In genomic region chr9:124218438-124219289, GRCh38 we compare ENCODE assay signal across 9 cellular contexts. TPM values are rescaled to one million over a fixed set of nuclear protein-coding genes. Genes with fewer than 3 reads are reported as not detected.
DNase-seq lines count a peak whose midpoint lies in the region; ATAC-seq and TF ChIP-seq lines count a peak whose summit lies in the region.
"Had no signal": no experiment of that assay in that cellular context is flagged by ENCODE, and none has a peak within 500 bp of the region (broad histone marks: within the 10 kb centered on the region; RNA-seq: fewer than 3 reads in every experiment).

No MANE protein-coding gene starts in this region.

- H3K27me3 ChIP-seq in KMS-11 (ENCODE audit: insufficient read depth, low read depth): no peaks in the 10 kb centered on the region

- H3K4me3 Mint-ChIP-seq in activated CD4-positive, alpha-beta memory T cell treated with anti-CD3 and anti-CD28 coated beads, Interleukin-2, amount 10 ng/mL, durations not matched to agents 7 days and 5 days: no peak overlapping the region
- peak overlapping the region; percentile 38 for H3K4me3 Mint-ChIP-seq in stimulated activated memory B cell treated with anti-CD40 and anti-IgM and Interleukin-4, amounts not matched to agents 10 μg/mL and 1 μg/mL and 100 μg/mL, for 72 hours
- H3K4me3 Mint-ChIP-seq: neural crest cell had no signal

- H3K79me2 ChIP-seq in KMS-11 (ENCODE audit: insufficient read depth, low read depth): no peaks in the 10 kb centered on the region

- intact Hi-C loops in Right ventricle myocardium superior (cut with DNase I): no loop called here

- no peaks in the 10 kb centered on the region for H3K9me3 Mint-ChIP-seq in activated CD4-positive, alpha-beta memory T cell treated with anti-CD3 and anti-CD28 coated beads, Interleukin-2, amount 10 ng/mL, durations not matched to agents 7 days and 5 days
- H3K9me3 Mint-ChIP-seq in stimulated activated memory B cell treated with anti-CD40 and anti-IgM and Interleukin-4, amounts not matched to agents 10 μg/mL and 1 μg/mL and 100 μg/mL, for 72 hours: no peaks in the 10 kb centered on the region
- H3K9me3 Mint-ChIP-seq: neural crest cell had no signal

- CTCF ChIA-PET in activated CD4-positive, alpha-beta memory T cell treated with anti-CD3 and anti-CD28 coated beads, Interleukin-2, amount 10 ng/mL, durations not matched to agents 7 days and 5 days (lab: Charles Lee): interaction anchor here (0.9 to 2.6 kb wide), 2 partner anchors 19 to 22 kb away, joined by 3 to 11 read pairs; no protein-coding TSS in a partner anchor

- H4K20me1 ChIP-seq in KMS-11 (ENCODE audit: insufficient read depth): no peaks in the 10 kb centered on the region

- peak; percentile 61 for DNase-seq in activated CD4-positive, alpha-beta memory T cell treated with anti-CD3 and anti-CD28 coated beads, Interleukin-2, amount 10 ng/mL, durations not matched to agents 7 days and 5 days
- DNase-seq in Right ventricle myocardium superior (peak; percentile 63), KG1 (lab: John Stamatoyannopoulos, UW) (no peak), D341Med (ENCODE audit: low spot score) (no peak)

- no peaks in the 10 kb centered on the region for H3K36me3 ChIP-seq in KMS-11 (ENCODE audit: insufficient read depth)

- peaks cover 64% of the 10 kb centered on the region for H3K4me1 ChIP-seq in KMS-11 (ENCODE audit: low read depth, poor library complexity, severe bottlenecking)

- POLR2A ChIA-PET in activated CD4-positive, alpha-beta memory T cell treated with anti-CD3 and anti-CD28 coated beads, Interleukin-2, amount 10 ng/mL, durations not matched to agents 7 days and 5 days (lab: Charles Lee): interaction anchor here (0.6 to 3.2 kb wide), 8 partner anchors 10 to 581 kb away, joined by 3 to 29 read pairs (median 7); no protein-coding TSS in a partner anchor

- no peak overlapping the region for H3K9ac ChIP-seq in KMS-11

- H3K27ac ChIP-seq in KMS-11: 0 out of 2 replicates have a peak overlapping the region, but pooled peaks have one; percentile 30

- TF ChIP-seq CTCF in KMS-11 (conservative IDR thresholded peaks at IDR 0.05; ENCODE audit: low read depth, low read length): no peak

- H3K4me3 ChIP-seq in KMS-11 (IDR thresholded peaks at IDR 0.05; ENCODE audit: insufficient read depth, low read depth, low read length): no peak overlapping the region

- peaks cover 61% of the 10 kb centered on the region for H3K4me1 Mint-ChIP-seq in activated CD4-positive, alpha-beta memory T cell treated with anti-CD3 and anti-CD28 coated beads, Interleukin-2, amount 10 ng/mL, durations not matched to agents 7 days and 5 days
- peaks cover 84% of the 10 kb centered on the region for H3K4me1 Mint-ChIP-seq in stimulated activated memory B cell treated with anti-CD40 and anti-IgM and Interleukin-4, amounts not matched to agents 10 μg/mL and 1 μg/mL and 100 μg/mL, for 72 hours

- no peaks in the 10 kb centered on the region for H3K36me3 Mint-ChIP-seq in activated CD4-positive, alpha-beta memory T cell treated with anti-CD3 and anti-CD28 coated beads, Interleukin-2, amount 10 ng/mL, durations not matched to agents 7 days and 5 days (ENCODE audit: low read depth)
- no peaks in the 10 kb centered on the region for H3K36me3 Mint-ChIP-seq in stimulated activated memory B cell treated with anti-CD40 and anti-IgM and Interleukin-4, amounts not matched to agents 10 μg/mL and 1 μg/mL and 100 μg/mL, for 72 hours

- no peak overlapping the region for H2AFZ ChIP-seq in KMS-11 (ENCODE audit: low read depth)

- ATAC-seq in GM18505 (IDR thresholded peaks at IDR 0.05; ENCODE audit: unreplicated experiment): peak; percentile 56
- peak; percentile 53 for ATAC-seq in GM21825 (IDR thresholded peaks at IDR 0.05; ENCODE audit: unreplicated experiment)
- ATAC-seq in Right ventricle myocardium superior (ENCODE audit: poor library complexity): peak; percentile 67
- ATAC-seq in stimulated activated memory B cell treated with anti-CD40 and anti-IgM and Interleukin-4, amounts not matched to agents 10 μg/mL and 1 μg/mL and 100 μg/mL, for 72 hours: peak; percentile 86

- TF ChIP-seq POLR2A in GM18505 (IDR thresholded peaks at IDR 0.05; ENCODE audit: borderline replicate concordance, extremely low read depth, insufficient read depth, insufficient read length): no peak

- peaks cover 4% of the 10 kb centered on the region for H3K27me3 Mint-ChIP-seq in activated CD4-positive, alpha-beta memory T cell treated with anti-CD3 and anti-CD28 coated beads, Interleukin-2, amount 10 ng/mL, durations not matched to agents 7 days and 5 days
- no peaks in the 10 kb centered on the region for H3K27me3 Mint-ChIP-seq in stimulated activated memory B cell treated with anti-CD40 and anti-IgM and Interleukin-4, amounts not matched to agents 10 μg/mL and 1 μg/mL and 100 μg/mL, for 72 hours

- peak overlapping the region; percentile 56 for H3K4me2 ChIP-seq in KMS-11

- peak overlapping the region; percentile 48 for H3K27ac Mint-ChIP-seq in activated CD4-positive, alpha-beta memory T cell treated with anti-CD3 and anti-CD28 coated beads, Interleukin-2, amount 10 ng/mL, durations not matched to agents 7 days and 5 days
- peak overlapping the region; percentile 94 for H3K27ac Mint-ChIP-seq in stimulated activated memory B cell treated with anti-CD40 and anti-IgM and Interleukin-4, amounts not matched to agents 10 μg/mL and 1 μg/mL and 100 μg/mL, for 72 hours

RNA-seq across cellular contexts. Expression of gene NEK6, which starts 39.1 kb away (rescaled TPM):
- total RNA-seq in activated CD4-positive, alpha-beta memory T cell treated with anti-CD3 and anti-CD28 coated beads, Interleukin-2, amount 10 ng/mL, durations not matched to agents 7 days and 5 days: 10 to 100 TPM; 16.9 to 18.9 TPM
- total RNA-seq in Right ventricle myocardium superior: 10.3 TPM

Comparison
In these comparisons a context has a peak if more than half of its experiments do, and no peak if none do; other contexts are left out.
1. DNase-seq: peak in activated CD4-positive, alpha-beta memory T cell treated with anti-CD3 and anti-CD28 coated beads, Interleukin-2, amount 10 ng/mL, durations not matched to agents 7 days and 5 days (single experiment) and Right ventricle myocardium superior (single experiment); none in KG1 (single experiment) and D341Med (single experiment).
2. Peak in every context shown above with its lines, with median percentiles within 50 percentile points of each other: ATAC-seq.